ENCODE assay signal across 31 cellular contexts in the genomic region with DNA sequence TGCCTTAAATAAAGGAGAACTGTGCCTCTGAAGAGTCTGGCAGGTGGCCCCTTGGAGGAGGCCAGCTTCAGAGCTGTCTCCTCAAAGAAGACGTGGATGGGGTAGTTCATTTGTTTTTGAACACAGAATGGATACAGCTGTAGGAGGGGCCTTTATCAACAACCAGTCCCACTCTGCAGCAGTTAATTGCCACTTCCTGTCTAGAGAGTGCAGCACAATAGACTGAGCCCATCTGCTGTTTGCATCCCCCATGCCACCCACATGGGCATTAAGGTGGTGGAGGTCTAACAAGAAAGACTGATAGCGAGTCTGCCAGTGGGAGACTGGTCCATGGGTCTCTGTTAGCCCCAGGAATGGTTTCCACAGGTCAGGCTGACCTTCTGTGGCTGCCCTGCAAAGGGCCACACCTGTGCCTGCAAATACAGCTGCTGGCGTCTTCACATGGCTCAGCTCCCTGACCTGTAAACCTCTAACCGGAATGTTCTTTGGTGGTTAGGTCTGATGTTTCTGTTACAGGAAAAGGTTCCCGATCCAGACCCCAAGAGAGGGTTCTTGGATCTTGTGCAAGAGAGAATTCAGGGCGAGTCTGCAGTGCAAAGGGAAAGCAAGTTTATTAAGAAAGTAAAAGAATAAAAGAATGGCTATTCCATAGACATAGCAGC.
A peak's percentile ranks its signal among the peaks of the same experiment; 100 is the strongest.
DNase-seq lines count a peak whose midpoint lies in the region; ATAC-seq and TF ChIP-seq lines count a peak whose summit lies in the region.
"Had no signal": no experiment of that assay in that cellular context is flagged by ENCODE, and none has a peak within 500 bp of the region (broad histone marks: within the 10 kb centered on the region; RNA-seq: fewer than 3 reads in every experiment).

No MANE protein-coding gene starts in this region.

- H3F3A ChIP-seq in neural progenitor cell (ENCODE audit: low read depth): no peaks in the 10 kb centered on the region

- no peak for TF ChIP-seq CTCF in A673 (conservative IDR thresholded peaks at IDR 0.05; ENCODE audit: low read depth, low read length)
- no peak for TF ChIP-seq CTCF in mucosa of descending colon (IDR thresholded peaks at IDR 0.05)
- TF ChIP-seq CTCF in neural progenitor cell (IDR thresholded peaks at IDR 0.05): no peak

- H3K79me2 ChIP-seq in neural progenitor cell (ENCODE audit: low read depth): no peaks in the 10 kb centered on the region

- no peak overlapping the region for H3K9ac ChIP-seq in neural progenitor cell

- intact Hi-C loops in A673 (cut with micrococcal nuclease; ENCODE audit: unreplicated experiment) (no loop called here), mucosa of descending colon (cut with DNase I, micrococcal nuclease) (no loop called here)

- POLR2A ChIA-PET in A673 (lab: Charles Lee; ENCODE audit: low non-redundant PET): no interaction called here

- ATAC-seq in mucosa of descending colon (peak; percentile 83), HG03139 (IDR thresholded peaks at IDR 0.05; ENCODE audit: unreplicated experiment) (no peak)
- ATAC-seq: gastroesophageal sphincter; Panc1; pancreas; stimulated activated memory B cell treated with anti-CD40 and anti-IgM and Interleukin-4, amounts not matched to agents 10 μg/mL and 1 μg/mL and 100 μg/mL, for 72 hours had no signal

- H3K27ac Mint-ChIP-seq in neural progenitor cell: no peak overlapping the region
- H3K27ac Mint-ChIP-seq: activated T-helper 1 cell treated with anti-CD3 and anti-CD28 coated beads, Interleukin-12 subunit alpha, Interleukin-12 subunit beta, Interleukin-2, Interleukin-4 antibody, amounts not matched to agents 30 ng/mL and 10 ng/mL and 1 ng/mL, durations not matched to agents 14 hours and 24 hours and 36 hours; nephron; stimulated activated memory B cell treated with anti-CD40 and anti-IgM and Interleukin-4, amounts not matched to agents 10 μg/mL and 1 μg/mL and 100 μg/mL, for 72 hours had no signal

- peaks cover 5% of the 10 kb centered on the region for H3K27me3 Mint-ChIP-seq in neural progenitor cell (ENCODE audit: insufficient read depth, low read depth)

- BruUV-seq in A673 (replicated peaks; lab: Mats Ljungman, UMichigan): no TSS peak

- H3K27me3 ChIP-seq in A673 (replicated peaks; ENCODE audit: insufficient read depth, low read depth, low read length, poor library complexity) (no peaks in the 10 kb centered on the region), neural progenitor cell (no peaks in the 10 kb centered on the region)
- H3K27me3 ChIP-seq: brain microvascular endothelial cell, pancreas, right atrium auricular region had no signal

- H3K36me3 ChIP-seq in A673 (ENCODE audit: insufficient read depth, low read length, poor library complexity, severe bottlenecking): no peaks in the 10 kb centered on the region
- no peaks in the 10 kb centered on the region for H3K36me3 ChIP-seq in mucosa of descending colon (ENCODE audit: low read depth)
- H3K36me3 ChIP-seq in neural progenitor cell: no peaks in the 10 kb centered on the region
- H3K36me3 ChIP-seq: brain microvascular endothelial cell, gastroesophageal sphincter, pancreas, right atrium auricular region, suprapubic skin had no signal

- H3K4me3 Mint-ChIP-seq in neural progenitor cell: no peak overlapping the region
- H3K4me3 Mint-ChIP-seq: activated T-helper 1 cell treated with anti-CD3 and anti-CD28 coated beads, Interleukin-12 subunit alpha, Interleukin-12 subunit beta, Interleukin-2, Interleukin-4 antibody, amounts not matched to agents 30 ng/mL and 10 ng/mL and 1 ng/mL, durations not matched to agents 14 hours and 24 hours and 36 hours; nephron; stimulated activated memory B cell treated with anti-CD40 and anti-IgM and Interleukin-4, amounts not matched to agents 10 μg/mL and 1 μg/mL and 100 μg/mL, for 72 hours had no signal

- H2AFZ ChIP-seq in neural progenitor cell (replicated peaks): no peak overlapping the region

- peaks cover 21% of the 10 kb centered on the region for H3K9me3 Mint-ChIP-seq in neural progenitor cell

- DNase-seq in A673 (ENCODE audit: low spot score) (peak; percentile 51), COR-L47 (lab: John Stamatoyannopoulos, UW) (peak; percentile 60), NCI-H146 treated with DMSO at 0.1 percent for 48 hours (lab: John Stamatoyannopoulos, UW; ENCODE audit: unreplicated experiment) (peak; percentile 64), mucosa of descending colon (peak in 1 of 3 donors; percentile 49), neural progenitor cell (ENCODE audit: low spot score) (no peak), GF-D8 (lab: John Stamatoyannopoulos, UW) (no peak), AG08396 (ENCODE audit: low spot score) (no peak)
- DNase-seq: activated CD4-positive, alpha-beta T cell treated with anti-CD3 and anti-CD28 coated beads, Interleukin-2, amount 50 U/mL, for 48 hours; activated CD8-positive, alpha-beta memory T cell treated with anti-CD3 and anti-CD28 coated beads, Interleukin-2, amount 50 U/mL, for 4 hours; activated naive CD4-positive, alpha-beta T cell treated with anti-CD3 and anti-CD28 coated beads, Interleukin-2, amount 50 U/mL, for 16 hours; amniotic stem cell; brain microvascular endothelial cell; dorsolateral prefrontal cortex; left ventricle myocardium superior; midbrain; NCI-H1092; NCI-H2081 treated with DMSO at 0.1 percent for 48 hours; pancreas; SIG-M5; stimulated activated CD4-positive, alpha-beta T cell treated with anti-CD3 and anti-CD28 coated beads, Interleukin-4, amount 100 ng/mL, for 4 hours; SW 1271 had no signal

- CTCF ChIA-PET in A673 (lab: Charles Lee): no interaction called here

- H3K4me1 ChIP-seq in A673 (ENCODE audit: insufficient read depth, low read length, poor library complexity, severe bottlenecking) (peaks cover 6% of the 10 kb centered on the region), mucosa of descending colon (ENCODE audit: low read depth) (no peaks in the 10 kb centered on the region), neural progenitor cell (peaks cover 28% of the 10 kb centered on the region)
- H3K4me1 ChIP-seq: gastroesophageal sphincter, right atrium auricular region, suprapubic skin had no signal

- H3K4me3 ChIP-seq in A673 (ENCODE audit: low read depth, low read length, poor library complexity, severe bottlenecking): no peak overlapping the region
- H3K4me3 ChIP-seq in mucosa of descending colon: no peak overlapping the region
- H3K4me3 ChIP-seq in neural progenitor cell: no peak overlapping the region
- H3K4me3 ChIP-seq: dorsolateral prefrontal cortex, gastroesophageal sphincter, pancreas, right atrium auricular region, suprapubic skin had no signal

- H4K20me1 ChIP-seq in neural progenitor cell (ENCODE audit: low read depth): no peaks in the 10 kb centered on the region

- H3K27ac ChIP-seq in A673 (ENCODE audit: low read depth, low read length, poor library complexity, severe bottlenecking) (no peak overlapping the region), neural progenitor cell (no peak overlapping the region)
- H3K27ac ChIP-seq: brain microvascular endothelial cell, C4-2B, dorsolateral prefrontal cortex, gastroesophageal sphincter, HL-60, pancreas, right atrium auricular region, suprapubic skin had no signal

- H3K9me3 ChIP-seq in A673 (ENCODE audit: low read depth, low read length, poor library complexity, severe bottlenecking): peaks cover 6% of the 10 kb centered on the region
- H3K9me3 ChIP-seq in mucosa of descending colon: peaks cover 4% of the 10 kb centered on the region
- H3K9me3 ChIP-seq in neural progenitor cell (ENCODE audit: low read depth): no peaks in the 10 kb centered on the region
- H3K9me3 ChIP-seq: pancreas had no signal

- no peak overlapping the region for H3K4me2 ChIP-seq in neural progenitor cell

- no peaks in the 10 kb centered on the region for H3K36me3 Mint-ChIP-seq in neural progenitor cell
- H3K36me3 Mint-ChIP-seq: stimulated activated memory B cell treated with anti-CD40 and anti-IgM and Interleukin-4, amounts not matched to agents 10 μg/mL and 1 μg/mL and 100 μg/mL, for 72 hours had no signal

- H3K4me1 Mint-ChIP-seq in neural progenitor cell: peaks cover 19% of the 10 kb centered on the region
- H3K4me1 Mint-ChIP-seq: stimulated activated memory B cell treated with anti-CD40 and anti-IgM and Interleukin-4, amounts not matched to agents 10 μg/mL and 1 μg/mL and 100 μg/mL, for 72 hours had no signal

Comparison
In these comparisons a context has a peak if more than half of its experiments do, and no peak if none do; other contexts are left out.
1. DNase-seq: peak in A673 (single experiment), COR-L47 (single experiment) and NCI-H146 treated with DMSO at 0.1 percent for 48 hours (single experiment); none in neural progenitor cell (single experiment), GF-D8 (single experiment) and AG08396 (single experiment).